ENCODE assay signal across 8 cellular contexts in the genomic region with DNA sequence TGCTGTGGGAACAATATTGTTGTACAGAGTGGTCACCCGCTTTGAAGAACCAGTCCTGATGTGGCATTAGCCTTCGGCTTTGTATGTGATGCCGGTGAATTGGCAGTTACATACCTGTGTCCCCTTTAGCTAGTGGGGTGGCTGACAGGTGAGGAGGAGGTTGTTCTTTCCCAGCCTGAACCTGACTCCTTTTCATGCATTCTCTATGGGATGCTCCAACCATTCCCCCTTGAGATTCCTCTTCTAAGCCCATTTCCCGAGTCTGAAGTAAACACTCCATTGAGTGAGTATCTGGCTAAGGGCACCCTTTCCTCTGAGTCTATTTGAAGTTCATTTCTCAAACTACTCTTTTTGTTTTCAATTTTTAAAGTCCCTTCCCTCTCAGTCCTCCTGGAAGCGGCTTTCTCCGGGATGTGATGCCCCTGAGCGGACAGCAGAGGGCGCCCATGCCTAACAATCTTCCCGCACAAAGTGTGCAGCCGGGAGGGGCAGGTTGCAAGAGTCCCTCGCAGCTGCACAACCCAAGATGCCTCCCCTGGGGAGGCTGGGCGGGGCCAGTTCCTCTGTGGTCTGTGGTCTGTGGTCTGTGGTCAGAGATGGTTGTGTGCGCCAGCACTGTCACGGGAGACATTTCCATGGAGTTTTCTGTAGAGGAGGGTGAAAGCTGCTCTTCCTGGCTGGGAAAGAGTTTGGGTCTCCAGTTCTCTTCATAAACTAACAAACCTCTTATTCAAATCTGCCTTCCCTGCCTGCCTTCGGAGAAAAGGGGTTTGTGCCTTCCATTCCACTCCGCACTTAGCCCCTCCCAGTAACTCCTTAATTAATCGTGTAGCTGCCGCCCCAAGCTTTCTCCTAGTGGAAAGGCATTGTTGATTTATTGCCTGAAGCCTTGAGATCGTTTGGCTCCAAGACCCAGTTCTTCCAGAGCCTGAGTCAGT. TPM values are rescaled to one million over a fixed set of nuclear protein-coding genes. Genes with fewer than 3 reads are reported as not detected.
DNase-seq lines count a peak whose midpoint lies in the region; ATAC-seq, FAIRE-seq and TF ChIP-seq lines count a peak whose summit lies in the region.

No MANE protein-coding gene starts in this region.

- H3K27me3 Mint-ChIP-seq in activated naive CD8-positive, alpha-beta T cell treated with anti-CD3 and anti-CD28 coated beads, Interleukin-2, amount 50 U/mL, for 24 hours: peaks cover 76% of the 10 kb centered on the region

- DNase-seq in GM12891 (ENCODE audit: insufficient read length, low spot score) (peak; percentile 71), NCI-H1105 (lab: John Stamatoyannopoulos, UW) (peak; percentile 65), T follicular helper cell (ENCODE audit: low read depth) (peak; percentile 84), left ventricle myocardium superior (peak; percentile 88), retina (peak; percentile 90), cerebellar nuclear complex (lab: John Stamatoyannopoulos, UW) (no peak)
- peak; percentile 86 for DNase-seq in activated naive CD8-positive, alpha-beta T cell treated with anti-CD3 and anti-CD28 coated beads, Interleukin-2, amount 50 U/mL, for 24 hours

- intact Hi-C loops in left ventricle myocardium superior (cut with micrococcal nuclease): loop anchor here (10.0 kb wide), 1 partner anchor 522 kb away; no protein-coding TSS in a partner anchor

- peak overlapping the region; percentile 74 for H3K4me3 Mint-ChIP-seq in activated naive CD8-positive, alpha-beta T cell treated with anti-CD3 and anti-CD28 coated beads, Interleukin-2, amount 50 U/mL, for 24 hours

- peaks cover 3% of the 10 kb centered on the region for H3K36me3 Mint-ChIP-seq in activated naive CD8-positive, alpha-beta T cell treated with anti-CD3 and anti-CD28 coated beads, Interleukin-2, amount 50 U/mL, for 24 hours (ENCODE audit: low read depth)

- ATAC-seq in HG02763 (IDR thresholded peaks at IDR 0.05; ENCODE audit: unreplicated experiment) (peak; percentile 99), left ventricle myocardium superior (peak; percentile 96)
- peak; percentile 94 for ATAC-seq in activated naive CD8-positive, alpha-beta T cell treated with anti-CD3 and anti-CD28 coated beads, Interleukin-2, amount 50 U/mL, for 24 hours

- H3K4me1 Mint-ChIP-seq in activated naive CD8-positive, alpha-beta T cell treated with anti-CD3 and anti-CD28 coated beads, Interleukin-2, amount 50 U/mL, for 24 hours: peaks cover 12% of the 10 kb centered on the region

- peak overlapping the region; percentile 96 for H3K27ac Mint-ChIP-seq in activated naive CD8-positive, alpha-beta T cell treated with anti-CD3 and anti-CD28 coated beads, Interleukin-2, amount 50 U/mL, for 24 hours

- TF ChIP-seq POLR2A in GM12891 (IDR thresholded peaks at IDR 0.05; ENCODE audit: low read depth, low read length): no peak

- peak; percentile 97 for FAIRE-seq in GM12891 (lab: Jason Lieb, UNC)

- H3K9me3 Mint-ChIP-seq in activated naive CD8-positive, alpha-beta T cell treated with anti-CD3 and anti-CD28 coated beads, Interleukin-2, amount 50 U/mL, for 24 hours: no peaks in the 10 kb centered on the region

TF ChIP-seq in GM12891, 5 proteins besides CTCF, POLR2A, EP300 and RAD21:
- TF ChIP-seq POU2F2 (IDR thresholded peaks at IDR 0.05; ENCODE audit: low read depth, low read length) (no peak), SPI1 (IDR thresholded peaks at IDR 0.05; ENCODE audit: low read depth, low read length) (peak; percentile 35; the same call in 1 of the 2 replicates)

RNA-seq across cellular contexts. Expression of a gene that starts 36.4 kb away (rescaled TPM):
- polyA plus RNA-seq in GM12891 (2012; ENCODE audit: low read depth, missing spikeins): not detected
- not detected for total RNA-seq in left ventricle myocardium superior

RNA-seq across cellular contexts. Expression of a gene that starts 52.0 kb away (rescaled TPM):
- not detected for polyA plus RNA-seq in GM12891 (2012; ENCODE audit: low read depth, missing spikeins)
- total RNA-seq in left ventricle myocardium superior: 2.2 TPM

Comparison
In these comparisons a context has a peak if more than half of its experiments do, and no peak if none do; other contexts are left out.
1. DNase-seq: peak in GM12891 (single experiment), NCI-H1105 (single experiment), T follicular helper cell (single experiment), activated naive CD8-positive, alpha-beta T cell treated with anti-CD3 and anti-CD28 coated beads, Interleukin-2, amount 50 U/mL, for 24 hours (single experiment), left ventricle myocardium superior (single experiment) and retina (single experiment); none in cerebellar nuclear complex (0 of 2).
2. Peak in every context shown above with its lines, with median percentiles within 50 percentile points of each other: ATAC-seq.